ENCODE assay signal across 16 cellular contexts in the genomic region with DNA sequence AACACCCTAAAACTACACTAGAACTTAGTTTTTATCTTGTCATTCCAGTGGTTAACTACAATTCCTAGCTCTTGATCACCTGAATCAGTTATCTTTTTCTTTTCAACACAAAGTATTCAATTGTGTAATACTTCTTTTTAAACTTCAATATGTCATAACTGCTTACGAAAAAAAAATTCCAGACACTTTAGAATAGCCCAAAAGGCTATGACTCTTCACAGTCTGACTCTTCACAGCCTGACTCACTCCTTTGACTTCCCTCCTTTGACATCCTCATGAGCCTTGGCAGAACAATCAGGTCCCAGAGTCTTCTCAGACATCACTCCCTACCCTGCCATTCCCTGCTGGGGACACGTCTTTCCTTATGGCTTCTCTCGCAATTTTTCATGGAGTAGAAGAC.
DNase-seq lines count a peak whose midpoint lies in the region; ATAC-seq, FAIRE-seq and TF ChIP-seq lines count a peak whose summit lies in the region.
"Had no signal": no experiment of that assay in that cellular context is flagged by ENCODE, and none has a peak within 500 bp of the region (broad histone marks: within the 10 kb centered on the region; RNA-seq: fewer than 3 reads in every experiment).

No MANE protein-coding gene starts in this region.

- DNase-seq in A549 (ENCODE audit: low read depth in 1 of 2, low spot score in 1 of 2) (peak in 1 of 2 experiments; percentile 55), HS-5 (ENCODE audit: low read depth) (peak; percentile 84), astrocyte (ENCODE audit: low read depth) (peak; percentile 90), foreskin keratinocyte (peak; percentile 85 to 94), NCI-H1105 treated with DMSO at 0.1 percent for 48 hours (lab: John Stamatoyannopoulos, UW) (no peak), putamen (ENCODE audit: low spot score) (no peak), middle frontal gyrus (ENCODE audit: extremely low spot score, low spot score) (no peak)
- no peak for DNase-seq in activated CD4-positive, alpha-beta T cell treated with anti-CD3 and anti-CD28 coated beads for 48 hours
- DNase-seq: activated CD8-positive, alpha-beta T cell treated with anti-CD3 and anti-CD28 coated beads for 36 hours; activated gamma-delta T cell treated with Interleukin-2 at 50 U/mL for 16 hours; Calu3; NCI-H2029 treated with DMSO at 0.1 percent for 48 hours; SHP77 treated with DMSO at 0.1 percent for 48 hours; stimulated activated naive CD4-positive, alpha-beta T cell treated with Interleukin-2 at 50 U/mL for 16 hours had no signal

- no peak for TF ChIP-seq EP300 in A549 (IDR thresholded peaks at IDR 0.05)

- TF ChIP-seq RAD21 in A549 (conservative IDR thresholded peaks at IDR 0.05 in 1 of 2, IDR thresholded peaks at IDR 0.05 in 1 of 2), result no peak

- peak overlapping the region; percentile 70 for H3K27ac Mint-ChIP-seq in astrocyte (ENCODE audit: unreplicated experiment)
- H3K27ac Mint-ChIP-seq: activated CD8-positive, alpha-beta T cell treated with anti-CD3 and anti-CD28 coated beads for 36 hours had no signal

- H3K27me3 ChIP-seq in astrocyte (ENCODE audit: insufficient read depth, low read length), result no peaks in the 10 kb centered on the region
- H3K27me3 ChIP-seq in foreskin keratinocyte, result no peaks in the 10 kb centered on the region

- no peaks in the 10 kb centered on the region for H3K9me3 Mint-ChIP-seq in astrocyte (ENCODE audit: unreplicated experiment)
- H3K9me3 Mint-ChIP-seq: activated CD8-positive, alpha-beta T cell treated with anti-CD3 and anti-CD28 coated beads for 36 hours; neural crest cell had no signal

- H3K27ac ChIP-seq in A549 (0 out of 6 replicates have a peak overlapping the region, but pooled peaks have one; percentile 25 to 51), astrocyte (ENCODE audit: low read depth, low read length) (peak overlapping the region; percentile 40), foreskin keratinocyte (peak overlapping the region; percentile 9)

- no peak for TF ChIP-seq CTCF in A549 (IDR thresholded peaks at IDR 0.05)
- TF ChIP-seq CTCF in astrocyte (IDR thresholded peaks at IDR 0.05; ENCODE audit: insufficient read depth, low read depth, low read length), result no peak
- no peak for TF ChIP-seq CTCF in foreskin keratinocyte (conservative IDR thresholded peaks at IDR 0.05)

- H3K4me3 ChIP-seq in A549, result no peak overlapping the region
- no peak overlapping the region for H3K4me3 ChIP-seq in astrocyte (ENCODE audit: insufficient read depth, low read depth, low read length)

- peak; percentile 91 to 98 for ATAC-seq in A549
- ATAC-seq in foreskin keratinocyte, result peak; percentile 100
- ATAC-seq: activated CD8-positive, alpha-beta T cell treated with anti-CD3 and anti-CD28 coated beads for 36 hours; sciatic nerve had no signal

- H2AFZ ChIP-seq in astrocyte (ENCODE audit: low read depth, low read length), result peak overlapping the region; percentile 60

- H3K79me2 ChIP-seq in astrocyte (ENCODE audit: insufficient read depth, low read length), result no peaks in the 10 kb centered on the region

- POLR2A ChIA-PET in A549 (lab: Yijun Ruan, JAX), result no interaction called here

- FAIRE-seq in A549 (lab: Jason Lieb, UNC) (no peak), astrocyte (lab: Jason Lieb, UNC) (peak; percentile 75)

- H3K4me1 ChIP-seq in A549 (0 out of 3 replicates have a peak, but pooled peaks cover 5% of the 10 kb centered on the region), astrocyte (ENCODE audit: insufficient read depth, low read length) (peaks cover 3% of the 10 kb centered on the region), foreskin keratinocyte (peaks cover 3% of the 10 kb centered on the region)

- H3K36me3 Mint-ChIP-seq in astrocyte (ENCODE audit: low read depth, unreplicated experiment), result no peaks in the 10 kb centered on the region

- H3K4me3 Mint-ChIP-seq in astrocyte (ENCODE audit: unreplicated experiment), result no peak overlapping the region
- H3K4me3 Mint-ChIP-seq: activated CD8-positive, alpha-beta T cell treated with anti-CD3 and anti-CD28 coated beads for 36 hours; neural crest cell had no signal

- CTCF ChIA-PET in A549 (lab: Yijun Ruan, JAX), result interaction anchor here (1.9 kb wide), 1 partner anchor 45 kb away, joined by 4 read pairs; no protein-coding TSS in a partner anchor

- H3K4me1 Mint-ChIP-seq in astrocyte (ENCODE audit: low read depth, unreplicated experiment), result peaks cover 10% of the 10 kb centered on the region
- H3K4me1 Mint-ChIP-seq: neural crest cell had no signal

- H3K9me3 ChIP-seq in A549 (no peaks in the 10 kb centered on the region), astrocyte (ENCODE audit: insufficient read depth, low read depth, low read length) (no peaks in the 10 kb centered on the region)

- 3% methylated on average over 3 of the region's 3 CpGs for WGBS in A549 (ENCODE audit: missing lambda C conversion rate)

- no peak overlapping the region for H3K9ac ChIP-seq in astrocyte (ENCODE audit: low read length)

- H3K4me2 ChIP-seq in A549, result peak overlapping the region; percentile 53
- peak overlapping the region; percentile 13 for H3K4me2 ChIP-seq in astrocyte (ENCODE audit: low read length)

- TF ChIP-seq POLR2A in A549 (IDR thresholded peaks at IDR 0.05; ENCODE audit: low read length), result no peak

- no peaks in the 10 kb centered on the region for H3K36me3 ChIP-seq in astrocyte (ENCODE audit: insufficient read depth, low read length)

- H4K20me1 ChIP-seq in astrocyte (ENCODE audit: insufficient read depth, low read length), result no peaks in the 10 kb centered on the region

- H3K27me3 Mint-ChIP-seq in astrocyte (ENCODE audit: low read depth, unreplicated experiment), result no peaks in the 10 kb centered on the region
- H3K27me3 Mint-ChIP-seq: activated CD8-positive, alpha-beta T cell treated with anti-CD3 and anti-CD28 coated beads for 36 hours had no signal

TF ChIP-seq in A549, 52 proteins besides CTCF, POLR2A, EP300 and RAD21:
- TF ChIP-seq HOXB13 (CRISPR knock-in tag; IDR thresholded peaks at IDR 0.05; ENCODE audit: low read depth), result no peak
- TF ChIP-seq JUNB (IDR thresholded peaks at IDR 0.05), result peak; percentile 58
- TF ChIP-seq FOSL2 (IDR thresholded peaks at IDR 0.05), result 0 out of 2 replicates have a peak, but pooled peaks have one; percentile 12
- TF ChIP-seq FOSL2 (CRISPR knock-in tag; IDR thresholded peaks at IDR 0.05), result peak; percentile 52
- TF ChIP-seq, protein P1, sequence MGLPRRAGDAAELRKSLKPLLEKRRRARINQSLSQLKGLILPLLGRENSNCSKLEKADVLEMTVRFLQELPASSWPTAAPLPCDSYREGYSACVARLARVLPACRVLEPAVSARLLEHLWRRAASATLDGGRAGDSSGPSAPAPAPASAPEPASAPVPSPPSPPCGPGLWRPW (IDR thresholded peaks at IDR 0.05), result peak; percentile 52; the same call in 1 of the 2 replicates
- peak; percentile 12 to 33; a peak in 1 of 4 replicates for TF ChIP-seq CEBPB (IDR thresholded peaks at IDR 0.05)

Comparison
In these comparisons a context has a peak if more than half of its experiments do, and no peak if none do; other contexts are left out.
1. DNase-seq: peak in HS-5 (single experiment), astrocyte (single experiment) and foreskin keratinocyte (2 of 2); none in NCI-H1105 treated with DMSO at 0.1 percent for 48 hours (single experiment), putamen (single experiment), middle frontal gyrus (single experiment) and activated CD4-positive, alpha-beta T cell treated with anti-CD3 and anti-CD28 coated beads for 48 hours (single experiment).
2. Peak in every context shown above with its lines, with median percentiles within 50 percentile points of each other: H3K27ac ChIP-seq.